ENCODE assay signal across 9 cellular contexts in genomic region chr15:76336254-76337046, GRCh38. TPM values are rescaled to one million over a fixed set of nuclear protein-coding genes. Genes with fewer than 3 reads are reported as not detected.
DNase-seq lines count a peak whose midpoint lies in the region; ATAC-seq and TF ChIP-seq lines count a peak whose summit lies in the region.
"Had no signal": no experiment of that assay in that cellular context is flagged by ENCODE, and none has a peak within 500 bp of the region (broad histone marks: within the 10 kb centered on the region; RNA-seq: fewer than 3 reads in every experiment).

Gene ISL2 (plus strand): TSS chr15:76336773. CDS start chr15:76336884, 111 bp downstream.

- no peak for TF ChIP-seq CTCF in SU-DHL-6 (IDR thresholded peaks at IDR 0.05; ENCODE audit: insufficient read depth, low read length, poor library complexity, severe bottlenecking)

- peaks cover 17% of the 10 kb centered on the region for H3K4me1 ChIP-seq in HUES48 (ENCODE audit: control insufficient read depth, insufficient read depth, low read length)

- H3K4me3 Mint-ChIP-seq in central memory CD8-positive, alpha-beta T cell: peak within 1 kb of the TSS; percentile 76

- H3K27ac ChIP-seq in HUES48 (ENCODE audit: low read depth, low read length) (no peak within 1 kb of the TSS), SU-DHL-6 (ENCODE audit: low read depth, low read length) (peak within 1 kb of the TSS; percentile 77)
- H3K27ac ChIP-seq: adrenal gland had no signal

- H3K27me3 ChIP-seq in HUES48 (ENCODE audit: control insufficient read depth, insufficient read depth, low read length) (peaks cover 69% of the 10 kb centered on the region), SU-DHL-6 (ENCODE audit: low read length) (no peaks in the 10 kb centered on the region)

- peak; percentile 49 for ATAC-seq in GM21360 (IDR thresholded peaks at IDR 0.05; ENCODE audit: unreplicated experiment)
- ATAC-seq in central memory CD8-positive, alpha-beta T cell (replicated peaks; ENCODE audit: extremely low read depth, poor library complexity, severe bottlenecking): no peak
- ATAC-seq in left lobe of liver: peak; percentile 57

- peak within 1 kb of the TSS; percentile 61 for H3K9ac ChIP-seq in HUES48 (ENCODE audit: low read depth, low read length)
- H3K9ac ChIP-seq in SU-DHL-6 (ENCODE audit: low read length): peak within 1 kb of the TSS; percentile 73

- H3K4me2 ChIP-seq in SU-DHL-6 (ENCODE audit: low read depth, low read length, poor library complexity, severe bottlenecking): peak within 1 kb of the TSS; percentile 98

- no peaks in the 10 kb centered on the region; the same call in 1 of the 2 replicates for H4K20me1 ChIP-seq in SU-DHL-6 (ENCODE audit: low read depth, low read length)

- H3K9me2 ChIP-seq in SU-DHL-6 (replicated peaks; ENCODE audit: insufficient read depth, low read length): no peaks in the 10 kb centered on the region

- no peaks in the 10 kb centered on the region for H3K36me3 ChIP-seq in HUES48 (ENCODE audit: control insufficient read depth, insufficient read depth, low read length)
- no peaks in the 10 kb centered on the region for H3K36me3 ChIP-seq in SU-DHL-6 (ENCODE audit: low read length)
- H3K36me3 ChIP-seq: adrenal gland had no signal

- H3K9me3 Mint-ChIP-seq in central memory CD8-positive, alpha-beta T cell: no peaks in the 10 kb centered on the region

- DNase-seq in D341Med (ENCODE audit: low spot score) (peak; percentile 96), left lobe of liver (ENCODE audit: low spot score) (peak; percentile 60), foreskin melanocyte (no peak)
- no peak for DNase-seq in central memory CD8-positive, alpha-beta T cell (ENCODE audit: low spot score in 2 of 2)
- DNase-seq in stimulated activated CD4-positive, alpha-beta T cell treated with anti-CD3 and anti-CD28 coated beads, Interleukin-4, amount 100 ng/mL, for 1 hour: peak; percentile 58

- H3K4me3 ChIP-seq in HUES48 (ENCODE audit: low read depth, low read length) (peak within 1 kb of the TSS; percentile 66), SU-DHL-6 (ENCODE audit: insufficient read depth, low read length, poor library complexity, severe bottlenecking) (peak within 1 kb of the TSS; percentile 96)

- H2AFZ ChIP-seq in SU-DHL-6 (ENCODE audit: low read depth, low read length, severe bottlenecking): peak within 1 kb of the TSS; percentile 95

- peaks cover 77% of the 10 kb centered on the region for H3K27me3 Mint-ChIP-seq in central memory CD8-positive, alpha-beta T cell

- peaks cover 21% of the 10 kb centered on the region for H3K36me3 Mint-ChIP-seq in central memory CD8-positive, alpha-beta T cell (ENCODE audit: insufficient read depth)

- H3K79me2 ChIP-seq in SU-DHL-6 (ENCODE audit: insufficient read depth, low read length): peaks cover 24% of the 10 kb centered on the region

- H3K9me3 ChIP-seq in HUES48 (ENCODE audit: control insufficient read depth, insufficient read depth, low read length) (no peaks in the 10 kb centered on the region), SU-DHL-6 (ENCODE audit: insufficient read depth, low read length) (no peaks in the 10 kb centered on the region)
- H3K9me3 ChIP-seq: adrenal gland had no signal

- H3K27ac Mint-ChIP-seq in central memory CD8-positive, alpha-beta T cell (ENCODE audit: low read depth): peak within 1 kb of the TSS; percentile 76

- H3K4me1 Mint-ChIP-seq in central memory CD8-positive, alpha-beta T cell: peaks cover 45% of the 10 kb centered on the region

- peaks cover 13% of the 10 kb centered on the region for H3F3A ChIP-seq in SU-DHL-6 (ENCODE audit: insufficient read depth)

RNA-seq across cellular contexts. Expression of gene ISL2, which starts in this region (rescaled TPM):
- not detected for total RNA-seq in left lobe of liver

Comparison
In these comparisons a context has a peak if more than half of its experiments do, and no peak if none do; other contexts are left out.
1. Peak in DNase-seq and ATAC-seq in left lobe of liver; RNA of the gene not detected or under 1 TPM.
2. DNase-seq: peak in D341Med (single experiment) and stimulated activated CD4-positive, alpha-beta T cell treated with anti-CD3 and anti-CD28 coated beads, Interleukin-4, amount 100 ng/mL, for 1 hour (single experiment); none in central memory CD8-positive, alpha-beta T cell (0 of 2) and foreskin melanocyte (single experiment).